10 cellular contexts compared by ENCODE assay signal in the genomic region with DNA sequence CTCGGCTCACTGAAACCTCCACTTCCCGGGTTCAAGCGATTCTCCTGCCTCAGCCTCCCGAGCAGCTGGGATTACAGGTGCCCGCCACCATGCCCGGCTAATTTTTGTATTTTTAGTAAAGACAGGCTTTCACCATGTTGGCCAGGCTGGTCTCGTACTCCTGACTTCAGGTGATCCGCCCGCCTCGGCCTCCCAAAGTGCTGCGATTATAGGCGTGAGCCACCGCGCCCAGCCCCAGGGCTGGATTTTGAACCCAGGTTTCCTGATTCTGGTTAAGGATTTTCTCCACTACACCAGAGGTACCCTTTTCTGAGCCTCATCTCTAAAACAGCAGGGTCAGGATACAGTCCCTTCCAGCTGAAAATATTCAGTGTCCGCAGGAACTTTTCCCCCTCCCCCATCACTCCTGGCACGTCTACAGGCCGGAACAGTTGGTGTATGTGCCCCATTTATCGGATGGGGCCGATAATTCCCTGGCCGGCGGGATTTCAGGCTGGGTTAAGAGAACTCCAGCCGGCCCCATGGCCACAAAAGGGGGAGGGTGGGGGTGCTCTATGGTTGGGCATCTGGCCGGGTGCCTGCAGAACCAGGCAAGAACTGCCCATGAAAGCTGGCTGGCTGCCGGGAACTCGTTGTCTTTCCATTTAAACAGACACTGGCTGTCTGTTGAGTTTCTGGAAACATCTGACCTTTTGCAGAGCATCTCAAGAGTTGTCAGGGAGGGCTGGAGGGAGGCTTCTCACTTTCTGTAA. TPM values are rescaled to one million over a fixed set of nuclear protein-coding genes. Genes with fewer than 3 reads are reported as not detected.
DNase-seq lines count a peak whose midpoint lies in the region; ATAC-seq, FAIRE-seq and TF ChIP-seq lines count a peak whose summit lies in the region.
"Had no signal": no experiment of that assay in that cellular context is flagged by ENCODE, and none has a peak within 500 bp of the region (broad histone marks: within the 10 kb centered on the region; RNA-seq: fewer than 3 reads in every experiment).

No MANE protein-coding gene starts in this region.

- no peak for TF ChIP-seq CTCF in fibroblast of lung (conservative IDR thresholded peaks at IDR 0.05 in 1 of 2, IDR thresholded peaks at IDR 0.05 in 1 of 2; ENCODE audit: low read depth in 1 of 2, low read length in 2 of 2)

- no peak overlapping the region for H3K4me2 ChIP-seq in fibroblast of lung (ENCODE audit: extremely low read depth, insufficient read depth, low read length)

- FAIRE-seq in urothelium cell line (lab: Jason Lieb, UNC) (no peak), H54 (lab: Jason Lieb, UNC) (no peak)

- no peak overlapping the region for H3K4me3 ChIP-seq in fibroblast of lung (replicated peaks in 1 of 4; ENCODE audit: control extremely low read depth in 1 of 4, insufficient read depth in 1 of 4, low read depth in 3 of 4, low read length in 4 of 4)

- H3K36me3 ChIP-seq in fibroblast of lung (ENCODE audit: control insufficient read depth, insufficient read depth, low read length): no peaks in the 10 kb centered on the region

- H3K79me2 ChIP-seq in fibroblast of lung (ENCODE audit: control insufficient read depth, insufficient read depth, low read length): no peaks in the 10 kb centered on the region

- H3K9me3 ChIP-seq in fibroblast of lung (ENCODE audit: control insufficient read depth, insufficient read depth, low read depth, low read length): no peaks in the 10 kb centered on the region

- DNase-seq in DMS53 (lab: John Stamatoyannopoulos, UW) (peak; percentile 16), DMS53 treated with DMSO at 0.1 percent for 48 hours (lab: John Stamatoyannopoulos, UW; ENCODE audit: unreplicated experiment) (no peak), fibroblast of lung (ENCODE audit: low read depth in 2 of 2) (peak; percentile 10 to 48), myocyte (ENCODE audit: low read depth) (peak; percentile 64), urothelium cell line (ENCODE audit: low spot score) (peak; percentile 53), H54 (ENCODE audit: insufficient read length, low spot score) (no peak)
- no peak for DNase-seq in activated CD4-positive, CD25-positive, alpha-beta regulatory T cell (lab: John Stamatoyannopoulos, UW)
- DNase-seq: 8988T; stimulated activated CD4-positive, alpha-beta T cell treated with anti-CD3 and anti-CD28 coated beads, Interleukin-15, amount 100 ng/mL, for 24 hours had no signal

- peaks cover 4% of the 10 kb centered on the region for H3K27me3 ChIP-seq in fibroblast of lung (ENCODE audit: control insufficient read depth, insufficient read depth, low read length)

- H3K27ac ChIP-seq in fibroblast of lung (ENCODE audit: insufficient read depth, low read length): no peak overlapping the region

- H3K9ac ChIP-seq in fibroblast of lung (ENCODE audit: insufficient read depth, low read length): no peak overlapping the region

- no peaks in the 10 kb centered on the region for H3K4me1 ChIP-seq in fibroblast of lung (ENCODE audit: control insufficient read depth, extremely low read depth, insufficient read depth, low read length)

- no peak for TF ChIP-seq POLR2A in H54 (IDR thresholded peaks at IDR 0.05; ENCODE audit: low read depth, low read length)

- no peak for ATAC-seq in HG03469 (IDR thresholded peaks at IDR 0.05; ENCODE audit: unreplicated experiment)

- no peaks in the 10 kb centered on the region for H4K20me1 ChIP-seq in fibroblast of lung (ENCODE audit: control insufficient read depth, extremely low read depth, insufficient read depth, low read length)

- peak overlapping the region; percentile 35 for H2AFZ ChIP-seq in fibroblast of lung (ENCODE audit: low read length)

RNA-seq across cellular contexts. Expression of a gene that starts 26.8 kb away (rescaled TPM):
- 14.1 and 30.4 TPM in 2 replicates for total RNA-seq in fibroblast of lung
- polyA plus RNA-seq in fibroblast of lung: 9.5 and 12.8 TPM in 2 replicates
- 13.4 and 13.5 TPM in 2 replicates for polyA plus RNA-seq in fibroblast of lung (2012)
- 28.5 and 73.0 TPM in 2 replicates for polyA minus RNA-seq in fibroblast of lung (ENCODE audit: low replicate concordance)
- total RNA-seq in myocyte: 1.8 and 3.5 TPM in 2 replicates
- polyA plus RNA-seq in myocyte (2012): 2.7 TPM

RNA-seq across cellular contexts. Expression of a gene that starts 59.4 kb away (rescaled TPM):
- total RNA-seq in fibroblast of lung (17.7 and 27.7 TPM in 2 replicates), myocyte (9.2 and 17.7 TPM in 2 replicates)
- polyA plus RNA-seq in fibroblast of lung: 42.7 and 62.2 TPM in 2 replicates
- polyA plus RNA-seq in fibroblast of lung (2012): 58.8 and 95.0 TPM in 2 replicates
- 52.8 and 118 TPM in 2 replicates for polyA minus RNA-seq in fibroblast of lung (ENCODE audit: low replicate concordance)
- 84.0 TPM for polyA plus RNA-seq in myocyte (2012)

RNA-seq across cellular contexts. Expression of a gene that starts 59.7 kb away (rescaled TPM):
- total RNA-seq in fibroblast of lung: 6.2 and 9.7 TPM in 2 replicates
- polyA plus RNA-seq in fibroblast of lung: 1.9 and 2.5 TPM in 2 replicates
- polyA plus RNA-seq in fibroblast of lung (2012): 2.3 and 2.8 TPM in 2 replicates
- polyA minus RNA-seq in fibroblast of lung (ENCODE audit: low replicate concordance): 9.3 and 11.3 TPM in 2 replicates
- total RNA-seq in myocyte: 5.2 and 11.2 TPM in 2 replicates
- polyA plus RNA-seq in myocyte (2012): 5.1 TPM

Comparison
In these comparisons a context has a peak if more than half of its experiments do, and no peak if none do; other contexts are left out.
1. DNase-seq: peak in DMS53 (single experiment), fibroblast of lung (2 of 2), myocyte (single experiment) and urothelium cell line (single experiment); none in DMS53 treated with DMSO at 0.1 percent for 48 hours (single experiment), H54 (single experiment) and activated CD4-positive, CD25-positive, alpha-beta regulatory T cell (0 of 4).